In the genomic region with DNA sequence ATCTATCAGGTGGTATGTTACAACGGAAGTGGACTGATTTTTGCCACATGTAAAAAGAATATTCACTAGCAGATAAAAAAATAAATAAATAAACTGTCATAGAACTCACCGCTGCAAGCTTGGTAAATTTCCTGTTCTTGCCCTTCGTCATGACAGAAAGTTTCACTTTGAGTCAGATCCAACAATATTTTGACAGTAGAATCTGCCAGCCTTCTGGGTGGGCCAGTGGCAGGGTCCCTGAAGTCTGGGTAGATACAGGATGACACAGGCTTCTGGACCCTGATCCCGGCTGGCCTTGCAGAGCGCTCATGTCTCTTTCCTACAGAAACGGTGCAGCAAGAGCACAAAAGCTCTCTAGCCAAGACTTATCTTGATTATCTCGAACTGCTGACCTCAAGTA, we compare ENCODE assay signal across 2 cellular contexts.
TF ChIP-seq lines count a peak whose summit lies in the region.

No MANE protein-coding gene starts in this region.

TF ChIP-seq in IMR-90, 13 proteins besides CTCF, POLR2A, EP300 and RAD21 (continued from another document):
- TF ChIP-seq SMC3 (IDR thresholded peaks at IDR 0.05; ENCODE audit: low read depth, low read length) (no peak), NFE2L2 (IDR thresholded peaks at IDR 0.05; ENCODE audit: low read depth, low read length) (no peak)

TF ChIP-seq in SK-N-SH, 30 proteins besides CTCF, POLR2A, EP300 and RAD21 (continued from another document):
- TF ChIP-seq, protein P1, sequence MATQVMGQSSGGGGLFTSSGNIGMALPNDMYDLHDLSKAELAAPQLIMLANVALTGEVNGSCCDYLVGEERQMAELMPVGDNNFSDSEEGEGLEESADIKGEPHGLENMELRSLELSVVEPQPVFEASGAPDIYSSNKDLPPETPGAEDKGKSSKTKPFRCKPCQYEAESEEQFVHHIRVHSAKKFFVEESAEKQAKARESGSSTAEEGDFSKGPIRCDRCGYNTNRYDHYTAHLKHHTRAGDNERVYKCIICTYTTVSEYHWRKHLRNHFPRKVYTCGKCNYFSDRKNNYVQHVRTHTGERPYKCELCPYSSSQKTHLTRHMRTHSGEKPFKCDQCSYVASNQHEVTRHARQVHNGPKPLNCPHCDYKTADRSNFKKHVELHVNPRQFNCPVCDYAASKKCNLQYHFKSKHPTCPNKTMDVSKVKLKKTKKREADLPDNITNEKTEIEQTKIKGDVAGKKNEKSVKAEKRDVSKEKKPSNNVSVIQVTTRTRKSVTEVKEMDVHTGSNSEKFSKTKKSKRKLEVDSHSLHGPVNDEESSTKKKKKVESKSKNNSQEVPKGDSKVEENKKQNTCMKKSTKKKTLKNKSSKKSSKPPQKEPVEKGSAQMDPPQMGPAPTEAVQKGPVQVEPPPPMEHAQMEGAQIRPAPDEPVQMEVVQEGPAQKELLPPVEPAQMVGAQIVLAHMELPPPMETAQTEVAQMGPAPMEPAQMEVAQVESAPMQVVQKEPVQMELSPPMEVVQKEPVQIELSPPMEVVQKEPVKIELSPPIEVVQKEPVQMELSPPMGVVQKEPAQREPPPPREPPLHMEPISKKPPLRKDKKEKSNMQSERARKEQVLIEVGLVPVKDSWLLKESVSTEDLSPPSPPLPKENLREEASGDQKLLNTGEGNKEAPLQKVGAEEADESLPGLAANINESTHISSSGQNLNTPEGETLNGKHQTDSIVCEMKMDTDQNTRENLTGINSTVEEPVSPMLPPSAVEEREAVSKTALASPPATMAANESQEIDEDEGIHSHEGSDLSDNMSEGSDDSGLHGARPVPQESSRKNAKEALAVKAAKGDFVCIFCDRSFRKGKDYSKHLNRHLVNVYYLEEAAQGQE (IDR thresholded peaks at IDR 0.05; ENCODE audit: low read depth, low read length) = no peak
- TF ChIP-seq POLR2AphosphoS5 (IDR thresholded peaks at IDR 0.05; ENCODE audit: low read depth, low read length) (no peak), GATA2 (CRISPR knock-in tag; IDR thresholded peaks at IDR 0.05) (no peak), EZH2phosphoT487 (IDR thresholded peaks at IDR 0.05; ENCODE audit: borderline replicate concordance, low read depth) (no peak), RCOR1 (IDR thresholded peaks at IDR 0.05; ENCODE audit: low read length) (no peak), RXRA (IDR thresholded peaks at IDR 0.05; ENCODE audit: borderline replicate concordance, low read depth) (no peak), FOXM1 (IDR thresholded peaks at IDR 0.05; ENCODE audit: low read depth) (no peak)
- TF ChIP-seq, protein P2, sequence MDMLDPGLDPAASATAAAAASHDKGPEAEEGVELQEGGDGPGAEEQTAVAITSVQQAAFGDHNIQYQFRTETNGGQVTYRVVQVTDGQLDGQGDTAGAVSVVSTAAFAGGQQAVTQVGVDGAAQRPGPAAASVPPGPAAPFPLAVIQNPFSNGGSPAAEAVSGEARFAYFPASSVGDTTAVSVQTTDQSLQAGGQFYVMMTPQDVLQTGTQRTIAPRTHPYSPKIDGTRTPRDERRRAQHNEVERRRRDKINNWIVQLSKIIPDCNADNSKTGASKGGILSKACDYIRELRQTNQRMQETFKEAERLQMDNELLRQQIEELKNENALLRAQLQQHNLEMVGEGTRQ (IDR thresholded peaks at IDR 0.05; ENCODE audit: borderline replicate concordance, low read depth, low read length) = no peak
- TF ChIP-seq, protein P3, sequence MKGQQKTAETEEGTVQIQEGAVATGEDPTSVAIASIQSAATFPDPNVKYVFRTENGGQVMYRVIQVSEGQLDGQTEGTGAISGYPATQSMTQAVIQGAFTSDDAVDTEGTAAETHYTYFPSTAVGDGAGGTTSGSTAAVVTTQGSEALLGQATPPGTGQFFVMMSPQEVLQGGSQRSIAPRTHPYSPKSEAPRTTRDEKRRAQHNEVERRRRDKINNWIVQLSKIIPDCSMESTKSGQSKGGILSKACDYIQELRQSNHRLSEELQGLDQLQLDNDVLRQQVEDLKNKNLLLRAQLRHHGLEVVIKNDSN (IDR thresholded peaks at IDR 0.05; ENCODE audit: borderline replicate concordance, low read depth) = no peak
- TF ChIP-seq, protein P4, sequence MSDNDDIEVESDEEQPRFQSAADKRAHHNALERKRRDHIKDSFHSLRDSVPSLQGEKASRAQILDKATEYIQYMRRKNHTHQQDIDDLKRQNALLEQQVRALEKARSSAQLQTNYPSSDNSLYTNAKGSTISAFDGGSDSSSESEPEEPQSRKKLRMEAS (IDR thresholded peaks at IDR 0.05; ENCODE audit: low read depth) = no peak
